30 cellular contexts compared by ENCODE assay signal in genomic region chr3:175207361-175207760, GRCh38.
DNase-seq lines count a peak whose midpoint lies in the region; ATAC-seq and TF ChIP-seq lines count a peak whose summit lies in the region.
"Had no signal": no experiment of that assay in that cellular context is flagged by ENCODE, and none has a peak within 500 bp of the region (broad histone marks: within the 10 kb centered on the region; RNA-seq: fewer than 3 reads in every experiment).

No MANE protein-coding gene starts in this region.

- intact Hi-C loops in testis (cut with DNase I; ENCODE audit: low total_unique reads): no loop called here

- 45 to 49% methylated on average over 3 of the region's 3 CpGs for WGBS in testis, 2 donors

- H3K27ac Mint-ChIP-seq in HFFc6: peak overlapping the region; percentile 62
- H3K27ac Mint-ChIP-seq in activated CD8-positive, alpha-beta T cell treated with anti-CD3 and anti-CD28 coated beads, Interleukin-2, amount 10 ng/mL, durations not matched to agents 7 days and 5 days: no peak overlapping the region
- H3K27ac Mint-ChIP-seq: activated CD8-positive, alpha-beta memory T cell treated with anti-CD3 and anti-CD28 coated beads, Interleukin-2, amount 10 ng/mL, durations not matched to agents 7 days and 5 days; stimulated activated effector memory CD8-positive, alpha-beta T cell treated with anti-CD3 and anti-CD28 coated beads, Interleukin-12 subunit alpha, Interleukin-12 subunit beta, amount 100 ng/mL, for 72 hours had no signal

- H3K4me1 ChIP-seq in testis: no peaks in the 10 kb centered on the region
- H3K4me1 ChIP-seq: BLaER1 treated with 17β-estradiol and CSF1 and Interleukin-3, amounts not matched to agents 10 nM and 100 nM had no signal

- H3K27ac ChIP-seq in substantia nigra (ENCODE audit: low read depth, low read length, poor library complexity, severe bottlenecking): peak overlapping the region; percentile 40
- H3K27ac ChIP-seq in testis: peak overlapping the region in 1 of 2 donors; percentile 7
- H3K27ac ChIP-seq: BLaER1 treated with 17β-estradiol and CSF1 and Interleukin-3, amounts not matched to agents 10 nM and 100 nM; brain microvascular endothelial cell; sigmoid colon; SK-N-MC had no signal

- TF ChIP-seq CTCF in HFFc6 (IDR thresholded peaks at IDR 0.05): no peak
- TF ChIP-seq CTCF in astrocyte of the spinal cord (IDR thresholded peaks at IDR 0.05; ENCODE audit: low read depth, low read length): no peak
- TF ChIP-seq CTCF in fibroblast of villous mesenchyme (IDR thresholded peaks at IDR 0.05; ENCODE audit: insufficient read depth, low read depth, low read length): no peak
- TF ChIP-seq CTCF in testis (IDR thresholded peaks at IDR 0.05): no peak

- no peak for ATAC-seq in HG03571 (IDR thresholded peaks at IDR 0.05; ENCODE audit: unreplicated experiment)
- no peak for ATAC-seq in activated CD8-positive, alpha-beta T cell treated with anti-CD3 and anti-CD28 coated beads, Interleukin-2, amount 10 ng/mL, durations not matched to agents 7 days and 5 days
- ATAC-seq: activated CD8-positive, alpha-beta memory T cell treated with anti-CD3 and anti-CD28 coated beads, Interleukin-2, amount 10 ng/mL, durations not matched to agents 7 days and 5 days; activated T-cell treated with anti-CD3 and anti-CD28 coated beads, Interleukin-2, amount 50 U/mL, for 4 hours; GM23338; stimulated activated effector memory CD8-positive, alpha-beta T cell treated with anti-CD3 and anti-CD28 coated beads, Interleukin-12 subunit alpha, Interleukin-12 subunit beta, amount 100 ng/mL, for 72 hours had no signal

- peak; percentile 35 for DNase-seq in HFFc6
- peak; percentile 46 for DNase-seq in astrocyte of the spinal cord (ENCODE audit: low read depth, low spot score)
- DNase-seq in fibroblast of villous mesenchyme (ENCODE audit: low read depth): peak; percentile 37
- DNase-seq in substantia nigra (lab: John Stamatoyannopoulos, UW): no peak
- DNase-seq in testis: no peak
- no peak for DNase-seq in activated CD8-positive, alpha-beta T cell treated with anti-CD3 and anti-CD28 coated beads, Interleukin-2, amount 10 ng/mL, durations not matched to agents 7 days and 5 days
- no peak for DNase-seq in GM03348 (ENCODE audit: low spot score)
- DNase-seq: activated CD4-positive, CD25-positive, alpha-beta regulatory T cell; activated CD8-positive, alpha-beta memory T cell treated with anti-CD3 and anti-CD28 coated beads, Interleukin-2, amount 10 ng/mL, durations not matched to agents 7 days and 5 days; activated T-cell treated with anti-CD3 and anti-CD28 coated beads, Interleukin-2, amount 50 U/mL, for 4 hours; brain microvascular endothelial cell; GF-D8; head of caudate nucleus; KBM-7; kidney; MM.1S; NCI-H1105 treated with DMSO at 0.1 percent for 48 hours; NCI-H1930; NCI-H2171 treated with DMSO at 0.1 percent for 48 hours; NK-92 treated with Interleukin-12 subunit alpha and Interleukin-12 subunit beta, amount 100 ng/mL, for 24 hours; nucleus accumbens; sigmoid colon; stimulated activated CD4-positive, alpha-beta T cell treated with anti-CD3 and anti-CD28 coated beads, Interleukin-15, amount 100 ng/mL, for 24 hours; stimulated activated CD4-positive, alpha-beta T cell treated with anti-CD3 and anti-CD28 coated beads, Interleukin-4, amount 100 ng/mL, for 4 hours had no signal

- peaks cover 25% of the 10 kb centered on the region; the same call in 1 of the 2 replicates for H3K36me3 Mint-ChIP-seq in HFFc6 (ENCODE audit: low read depth)
- no peaks in the 10 kb centered on the region for H3K36me3 Mint-ChIP-seq in activated CD8-positive, alpha-beta T cell treated with anti-CD3 and anti-CD28 coated beads, Interleukin-2, amount 10 ng/mL, durations not matched to agents 7 days and 5 days (ENCODE audit: low read depth)
- H3K36me3 Mint-ChIP-seq: activated CD8-positive, alpha-beta memory T cell treated with anti-CD3 and anti-CD28 coated beads, Interleukin-2, amount 10 ng/mL, durations not matched to agents 7 days and 5 days; stimulated activated effector memory CD8-positive, alpha-beta T cell treated with anti-CD3 and anti-CD28 coated beads, Interleukin-12 subunit alpha, Interleukin-12 subunit beta, amount 100 ng/mL, for 72 hours had no signal

- H3K4me1 Mint-ChIP-seq in HFFc6 (ENCODE audit: low read depth): peaks cover 25% of the 10 kb centered on the region
- H3K4me1 Mint-ChIP-seq in activated CD8-positive, alpha-beta T cell treated with anti-CD3 and anti-CD28 coated beads, Interleukin-2, amount 10 ng/mL, durations not matched to agents 7 days and 5 days (ENCODE audit: low read depth): no peaks in the 10 kb centered on the region
- H3K4me1 Mint-ChIP-seq: activated CD8-positive, alpha-beta memory T cell treated with anti-CD3 and anti-CD28 coated beads, Interleukin-2, amount 10 ng/mL, durations not matched to agents 7 days and 5 days; stimulated activated effector memory CD8-positive, alpha-beta T cell treated with anti-CD3 and anti-CD28 coated beads, Interleukin-12 subunit alpha, Interleukin-12 subunit beta, amount 100 ng/mL, for 72 hours had no signal

- POLR2A ChIA-PET in activated CD8-positive, alpha-beta T cell treated with anti-CD3 and anti-CD28 coated beads, Interleukin-2, amount 10 ng/mL, durations not matched to agents 7 days and 5 days (lab: Charles Lee): no interaction called here

- CTCF ChIA-PET in activated CD8-positive, alpha-beta T cell treated with anti-CD3 and anti-CD28 coated beads, Interleukin-2, amount 10 ng/mL, durations not matched to agents 7 days and 5 days (lab: Charles Lee): no interaction called here

- TF ChIP-seq POLR2A in testis (IDR thresholded peaks at IDR 0.05): no peak

- peak overlapping the region; percentile 60 for H3K4me3 Mint-ChIP-seq in HFFc6
- H3K4me3 Mint-ChIP-seq in activated CD8-positive, alpha-beta T cell treated with anti-CD3 and anti-CD28 coated beads, Interleukin-2, amount 10 ng/mL, durations not matched to agents 7 days and 5 days: no peak overlapping the region
- H3K4me3 Mint-ChIP-seq: activated CD8-positive, alpha-beta memory T cell treated with anti-CD3 and anti-CD28 coated beads, Interleukin-2, amount 10 ng/mL, durations not matched to agents 7 days and 5 days; activated T-cell treated with anti-CD3 and anti-CD28 coated beads, Interleukin-2, amount 50 U/mL, for 4 hours; GM23338; stimulated activated effector memory CD8-positive, alpha-beta T cell treated with anti-CD3 and anti-CD28 coated beads, Interleukin-12 subunit alpha, Interleukin-12 subunit beta, amount 100 ng/mL, for 72 hours had no signal

- no peaks in the 10 kb centered on the region for H3K36me3 ChIP-seq in testis (ENCODE audit: low read depth, missing control alignments)
- H3K36me3 ChIP-seq: BLaER1 treated with 17β-estradiol and CSF1 and Interleukin-3, amounts not matched to agents 10 nM and 100 nM; brain microvascular endothelial cell; sigmoid colon had no signal

- H3K9me3 Mint-ChIP-seq in HFFc6: peaks cover 15% of the 10 kb centered on the region; the same call in 1 of the 2 replicates
- H3K9me3 Mint-ChIP-seq in activated CD8-positive, alpha-beta T cell treated with anti-CD3 and anti-CD28 coated beads, Interleukin-2, amount 10 ng/mL, durations not matched to agents 7 days and 5 days (ENCODE audit: insufficient read depth): no peaks in the 10 kb centered on the region
- H3K9me3 Mint-ChIP-seq: GM23338 had no signal

- in situ Hi-C loops in astrocyte of the spinal cord (cut with HindIII; ENCODE audit: low sequenced_read_pairs): no loop called here

- H3K27me3 Mint-ChIP-seq in HFFc6 (ENCODE audit: insufficient read depth): no peaks in the 10 kb centered on the region
- no peaks in the 10 kb centered on the region for H3K27me3 Mint-ChIP-seq in activated CD8-positive, alpha-beta T cell treated with anti-CD3 and anti-CD28 coated beads, Interleukin-2, amount 10 ng/mL, durations not matched to agents 7 days and 5 days (ENCODE audit: low read depth)
- H3K27me3 Mint-ChIP-seq: activated CD8-positive, alpha-beta memory T cell treated with anti-CD3 and anti-CD28 coated beads, Interleukin-2, amount 10 ng/mL, durations not matched to agents 7 days and 5 days; progenitor cell of endocrine pancreas had no signal

- H3K4me3 ChIP-seq in astrocyte of the spinal cord (ENCODE audit: low read depth, low read length) (no peak overlapping the region), fibroblast of villous mesenchyme (ENCODE audit: low read depth, low read length) (no peak overlapping the region), testis (no peak overlapping the region)
- H3K4me3 ChIP-seq: BLaER1 treated with 17β-estradiol and CSF1 and Interleukin-3, amounts not matched to agents 10 nM and 100 nM; GM23338; sigmoid colon; SK-N-MC had no signal

- no peaks in the 10 kb centered on the region for H3K9me3 ChIP-seq in testis

- no peaks in the 10 kb centered on the region for H3K27me3 ChIP-seq in testis
- H3K27me3 ChIP-seq: BLaER1 treated with 17β-estradiol and CSF1 and Interleukin-3, amounts not matched to agents 10 nM and 100 nM; brain microvascular endothelial cell; sigmoid colon had no signal

Comparison
In these comparisons a context has a peak if more than half of its experiments do, and no peak if none do; other contexts are left out.
1. DNase-seq: peak in HFFc6 (single experiment), astrocyte of the spinal cord (single experiment) and fibroblast of villous mesenchyme (single experiment); none in substantia nigra (0 of 49), testis (single experiment), activated CD8-positive, alpha-beta T cell treated with anti-CD3 and anti-CD28 coated beads, Interleukin-2, amount 10 ng/mL, durations not matched to agents 7 days and 5 days (single experiment) and GM03348 (single experiment).